Comparison of ENCODE assay signal across 8 cellular contexts in genomic region chr3:107035176-107035575, GRCh38.
"Had no signal": no experiment of that assay in that cellular context is flagged by ENCODE, and none has a peak within 500 bp of the region (broad histone marks: within the 10 kb centered on the region; RNA-seq: fewer than 3 reads in every experiment).

No MANE protein-coding gene starts in this region.

- H3K4me1 ChIP-seq: HAP-1 had no signal

- H3K27ac ChIP-seq: KMS-11 had no signal

- H3K4me3 ChIP-seq: HAP-1, K562 had no signal

- H3K4me2 ChIP-seq: KMS-11 had no signal

- H3K9ac ChIP-seq: KMS-11 had no signal

- H3K4me3 Mint-ChIP-seq: HFFc6 had no signal

- DNase-seq: GOT3, H7, HFFc6, IMR-90 had no signal

- H3K36me3 ChIP-seq: HAP-1 had no signal

- H3K9me3 ChIP-seq: HAP-1 had no signal

- H3K27ac Mint-ChIP-seq: HFFc6 had no signal

- ATAC-seq: HCT116, K562 had no signal
